Comparison of ENCODE assay signal across 29 cellular contexts in genomic region chr9:69425402-69425801, GRCh38.
DNase-seq lines count a peak whose midpoint lies in the region; ATAC-seq and TF ChIP-seq lines count a peak whose summit lies in the region.
"Had no signal": no experiment of that assay in that cellular context is flagged by ENCODE, and none has a peak within 500 bp of the region (broad histone marks: within the 10 kb centered on the region; RNA-seq: fewer than 3 reads in every experiment).

No MANE protein-coding gene starts in this region.

- H4K8ac ChIP-seq in neuronal stem cell (ENCODE audit: low read depth, low read length): no peak overlapping the region

- no TSS peak for BruUV-seq in A673 (replicated peaks; lab: Mats Ljungman, UMichigan)

- CTCF ChIA-PET in A673 (lab: Charles Lee): interaction anchor here (0.9 to 1.4 kb wide), 2 partner anchors 121 to 509 kb away, joined by 3 read pairs; no protein-coding TSS in a partner anchor

- H3K9me3 ChIP-seq in A673 (ENCODE audit: low read depth, low read length, poor library complexity, severe bottlenecking): no peaks in the 10 kb centered on the region
- peaks cover 0 to 7% of the 10 kb centered on the region in 2 donors for H3K9me3 ChIP-seq in neuronal stem cell (replicated peaks in 1 of 2; ENCODE audit: control insufficient read depth in 2 of 2, insufficient read depth in 1 of 2, low read depth in 1 of 2, low read length in 2 of 2)
- H3K9me3 ChIP-seq: A549, body of pancreas, gastrocnemius medialis, pancreas, right atrium auricular region, thoracic aorta, uterus had no signal

- peak overlapping the region; percentile 95 for H2AK5ac ChIP-seq in neuronal stem cell (ENCODE audit: low read depth, low read length)

- no peak overlapping the region for H2BK5ac ChIP-seq in neuronal stem cell (ENCODE audit: low read length)

- H3K27me3 ChIP-seq in A673 (replicated peaks; ENCODE audit: insufficient read depth, low read depth, low read length, poor library complexity): no peaks in the 10 kb centered on the region
- peaks cover 0 to 2% (median 0%) of the 10 kb centered on the region in 3 experiments for H3K27me3 ChIP-seq in neuronal stem cell (ENCODE audit: control insufficient read depth in 3 of 3, insufficient read depth in 3 of 3, low read depth in 1 of 3, low read length in 3 of 3)
- H3K27me3 ChIP-seq: body of pancreas, gastrocnemius medialis, pancreas, right atrium auricular region, uterus had no signal

- H3K36me3 ChIP-seq in A673 (ENCODE audit: insufficient read depth, low read length, poor library complexity, severe bottlenecking) (no peaks in the 10 kb centered on the region), neuronal stem cell (replicated peaks in 1 of 2; ENCODE audit: control insufficient read depth in 2 of 2, insufficient read depth in 2 of 2, low read length in 2 of 2) (no peaks in the 10 kb centered on the region)
- H3K36me3 ChIP-seq: gastrocnemius medialis, pancreas, right atrium auricular region, thoracic aorta, uterus had no signal

- no peak overlapping the region for H3K14ac ChIP-seq in neuronal stem cell (ENCODE audit: low read length)

- H3K23ac ChIP-seq in neuronal stem cell (ENCODE audit: low read depth, low read length, poor library complexity): peak overlapping the region; percentile 37

- H3K4me1 ChIP-seq in A673 (ENCODE audit: insufficient read depth, low read length, poor library complexity, severe bottlenecking) (no peaks in the 10 kb centered on the region), neuronal stem cell (ENCODE audit: control insufficient read depth in 2 of 2, insufficient read depth in 1 of 2, low read depth in 1 of 2, low read length in 2 of 2) (peaks cover 0 to 12% of the 10 kb centered on the region in 2 donors)
- H3K4me1 ChIP-seq: A549, body of pancreas, gastrocnemius medialis, pancreas, right atrium auricular region, uterus had no signal

- no peak overlapping the region for H2AFZ ChIP-seq in neuronal stem cell (ENCODE audit: low read length)

- TF ChIP-seq CTCF in A673 (conservative IDR thresholded peaks at IDR 0.05; ENCODE audit: low read depth, low read length): no peak

- ATAC-seq in GM19455 (IDR thresholded peaks at IDR 0.05; ENCODE audit: unreplicated experiment): no peak
- ATAC-seq: A549; activated CD4-positive, alpha-beta T cell treated with anti-CD3 and anti-CD28 coated beads for 36 hours; activated CD8-positive, alpha-beta T cell treated with anti-CD3 and anti-CD28 coated beads for 36 hours; body of pancreas; gastrocnemius medialis; left colon; pancreas had no signal

- no peak overlapping the region for H3K4ac ChIP-seq in neuronal stem cell (ENCODE audit: low read length)

- no peak overlapping the region for H3K27ac ChIP-seq in A673 (ENCODE audit: low read depth, low read length, poor library complexity, severe bottlenecking)
- H3K27ac ChIP-seq in caudate nucleus (ENCODE audit: low read depth, low read length): peak overlapping the region; percentile 18
- H3K27ac ChIP-seq in neuronal stem cell (replicated peaks; ENCODE audit: low read length): no peak overlapping the region
- H3K27ac ChIP-seq: A549, body of pancreas, gastrocnemius medialis, pancreas, right atrium auricular region, thoracic aorta, uterus had no signal

- H2BK15ac ChIP-seq in neuronal stem cell (ENCODE audit: low read length): peak overlapping the region; percentile 98

- no peak overlapping the region for H3K4me2 ChIP-seq in neuronal stem cell (ENCODE audit: insufficient read depth, low read length, poor library complexity, severe bottlenecking)
- H3K4me2 ChIP-seq: A549 had no signal

- H3K9ac ChIP-seq in neuronal stem cell (ENCODE audit: low read depth, low read length, poor library complexity): no peak overlapping the region

- H3K18ac ChIP-seq in neuronal stem cell (ENCODE audit: low read length): peak overlapping the region; percentile 66

- H3K4me3 ChIP-seq in A673 (ENCODE audit: low read depth, low read length, poor library complexity, severe bottlenecking) (no peak overlapping the region), neuronal stem cell (ENCODE audit: low read length in 2 of 2) (no peak overlapping the region)
- H3K4me3 ChIP-seq: A549, body of pancreas, gastrocnemius medialis, pancreas, right atrium auricular region, thoracic aorta, uterus had no signal

- WGBS in neuronal stem cell (ENCODE audit: extremely low coverage in 2 of 2, insufficient read length in 2 of 2, insufficient replicate concordance in 1 of 2), 2 donors: no CpG with 5 or more reads among the region's 11 CpGs

- no peaks in the 10 kb centered on the region for H3K79me1 ChIP-seq in neuronal stem cell (ENCODE audit: low read depth, low read length)

- H4K91ac ChIP-seq in neuronal stem cell (ENCODE audit: low read depth, low read length, poor library complexity): peak overlapping the region; percentile 5

- POLR2A ChIA-PET in A673 (lab: Charles Lee; ENCODE audit: low non-redundant PET): no interaction called here

- peak; percentile 27 for DNase-seq in A673 (ENCODE audit: low spot score)
- DNase-seq in NCI-H2171 treated with DMSO at 0.1 percent for 48 hours (lab: John Stamatoyannopoulos, UW): peak; percentile 60
- peak in 33 of 61 donors; percentile 3 to 54 (median 21) for DNase-seq in caudate nucleus (lab: John Stamatoyannopoulos, UW)
- no peak for DNase-seq in neuronal stem cell (ENCODE audit: low spot score)
- DNase-seq in NCI-H1105 (lab: John Stamatoyannopoulos, UW): no peak
- DNase-seq in activated naive CD4-positive, alpha-beta T cell treated with Interleukin-2 at 50 U/mL for 16 hours: no peak
- no peak for DNase-seq in kidney glomerular epithelial cell (lab: John Stamatoyannopoulos, UW)
- DNase-seq: activated CD4-positive, alpha-beta T cell treated with anti-CD3 and anti-CD28 coated beads for 36 hours; activated CD8-positive, alpha-beta memory T cell treated with anti-CD3 and anti-CD28 coated beads, Interleukin-2, amount 50 U/mL, for 48 hours; activated CD8-positive, alpha-beta T cell treated with anti-CD3 and anti-CD28 coated beads for 36 hours; activated naive CD4-positive, alpha-beta T cell treated with anti-CD3 and anti-CD28 coated beads for 36 hours; AML-193; CD4-positive, alpha-beta T cell; effector CD4-positive, alpha-beta T cell; gastrocnemius medialis; KG1; left colon; mammary epithelial cell; NCI-H2081; pancreas; SHP77 treated with DMSO at 0.1 percent for 48 hours; small intestine; stimulated activated naive CD4-positive, alpha-beta T cell treated with Interleukin-2 at 50 U/mL for 16 hours; uterus had no signal

- no peak overlapping the region for H2BK120ac ChIP-seq in neuronal stem cell (ENCODE audit: low read depth, low read length)

- intact Hi-C loops in A673 (cut with micrococcal nuclease; ENCODE audit: unreplicated experiment): loop anchor here (2.0 to 10.0 kb wide), 3 partner anchors 13 to 689 kb away; partner anchors contain the start of gene APBA1

- H2BK12ac ChIP-seq in neuronal stem cell (ENCODE audit: low read length): peak overlapping the region; percentile 82

Comparison
In these comparisons a context has a peak if more than half of its experiments do, and no peak if none do; other contexts are left out.
1. DNase-seq: peak in A673 (single experiment), NCI-H2171 treated with DMSO at 0.1 percent for 48 hours (single experiment) and caudate nucleus (33 of 61); none in neuronal stem cell (single experiment), NCI-H1105 (single experiment), activated naive CD4-positive, alpha-beta T cell treated with Interleukin-2 at 50 U/mL for 16 hours (single experiment) and kidney glomerular epithelial cell (single experiment).